23 cellular contexts compared by ENCODE assay signal in the genomic region with DNA sequence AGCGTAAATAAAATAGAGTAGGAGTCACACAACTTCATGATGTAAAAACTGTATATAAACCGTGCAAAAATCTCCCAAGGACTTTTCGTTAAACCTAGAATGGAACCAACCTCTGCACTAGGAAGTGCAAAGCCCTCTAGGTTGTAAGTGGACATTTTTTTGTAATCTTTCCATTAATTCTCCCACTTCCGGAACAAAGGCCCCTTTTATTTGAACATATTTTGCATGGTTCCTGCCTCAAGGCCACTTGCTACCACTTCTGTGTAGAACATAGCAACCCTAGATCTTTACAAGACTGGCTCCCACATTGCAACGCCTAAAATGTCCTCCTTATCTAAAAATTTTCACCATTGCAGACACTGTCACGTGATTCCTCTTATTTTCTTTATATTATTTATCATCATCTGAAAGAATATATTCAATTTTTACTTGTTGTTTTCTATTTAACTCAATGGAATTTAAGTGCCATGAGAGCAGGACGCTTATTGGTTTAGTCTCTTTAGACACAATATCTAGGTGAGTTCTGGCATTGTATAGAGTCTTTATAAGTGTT.
"Had no signal": no experiment of that assay in that cellular context is flagged by ENCODE, and none has a peak within 500 bp of the region (broad histone marks: within the 10 kb centered on the region; RNA-seq: fewer than 3 reads in every experiment).

No MANE protein-coding gene starts in this region.

- ATAC-seq: naive thymus-derived CD4-positive, alpha-beta T cell; natural killer cell; psoas muscle; right cardiac atrium; sciatic nerve; stimulated activated effector memory CD8-positive, alpha-beta T cell treated with anti-CD3 and anti-CD28 coated beads, Interleukin-12 subunit alpha, Interleukin-12 subunit beta, amount 100 ng/mL, for 72 hours; stimulated activated naive B cell treated with anti-CD40 and anti-IgM and Interleukin-4, amounts not matched to agents 10 μg/mL and 1 μg/mL and 100 μg/mL, for 72 hours; upper lobe of right lung had no signal

- H3K27me3 ChIP-seq: neural progenitor cell, ovary, stomach, tibial artery, transverse colon, upper lobe of right lung, uterus had no signal

- H3K9ac ChIP-seq: neural progenitor cell, parathyroid adenoma had no signal

- H3K4me2 ChIP-seq: neural progenitor cell had no signal

- H3K79me2 ChIP-seq: parathyroid adenoma had no signal

- H3K36me3 ChIP-seq: neural progenitor cell, ovary, stomach, tibial artery, transverse colon, upper lobe of right lung, uterus had no signal

- H3K9me3 ChIP-seq: ovary, psoas muscle, stomach, tibial artery, transverse colon, upper lobe of right lung, uterus had no signal

- H3K4me1 ChIP-seq: neural progenitor cell, parathyroid adenoma, psoas muscle, stomach, tibial artery, transverse colon, upper lobe of right lung, uterus had no signal

- H3K4me3 ChIP-seq: neural progenitor cell, ovary, psoas muscle, skin epidermis, stomach, tibial artery, transverse colon, upper lobe of right lung, uterus had no signal

- H3K27ac ChIP-seq: neural progenitor cell, ovary, parathyroid adenoma, psoas muscle, skin epidermis, stomach, tibial artery, transverse colon, upper lobe of right lung, uterus had no signal

- DNase-seq: naive thymus-derived CD4-positive, alpha-beta T cell; natural killer cell; occipital lobe; ovary; posterior cingulate gyrus; psoas muscle; right cardiac atrium; stimulated activated CD4-positive, alpha-beta T cell treated with anti-CD3 and anti-CD28 coated beads, Interleukin-15, amount 100 ng/mL, for 24 hours; stimulated activated CD4-positive, alpha-beta T cell treated with anti-CD3 and anti-CD28 coated beads, Interleukin-2, amount 100 ng/mL, for 24 hours; stimulated activated CD4-positive, alpha-beta T cell treated with anti-CD3 and anti-CD28 coated beads, Interleukin-2, amount 100 ng/mL, for 48 hours; stimulated activated CD4-positive, alpha-beta T cell treated with anti-CD3 and anti-CD28 coated beads, Interleukin-4, amount 100 ng/mL, for 24 hours; stimulated activated naive B cell treated with anti-CD40 and anti-IgM and Interleukin-4, amounts not matched to agents 10 μg/mL and 1 μg/mL and 100 μg/mL, for 72 hours; stimulated activated naive CD4-positive, alpha-beta T cell treated with Interleukin-2 at 50 U/mL for 16 hours; stomach; tibial artery; transverse colon; upper lobe of right lung; uterus had no signal

- H2AFZ ChIP-seq: neural progenitor cell, parathyroid adenoma had no signal
